In the genomic region with DNA sequence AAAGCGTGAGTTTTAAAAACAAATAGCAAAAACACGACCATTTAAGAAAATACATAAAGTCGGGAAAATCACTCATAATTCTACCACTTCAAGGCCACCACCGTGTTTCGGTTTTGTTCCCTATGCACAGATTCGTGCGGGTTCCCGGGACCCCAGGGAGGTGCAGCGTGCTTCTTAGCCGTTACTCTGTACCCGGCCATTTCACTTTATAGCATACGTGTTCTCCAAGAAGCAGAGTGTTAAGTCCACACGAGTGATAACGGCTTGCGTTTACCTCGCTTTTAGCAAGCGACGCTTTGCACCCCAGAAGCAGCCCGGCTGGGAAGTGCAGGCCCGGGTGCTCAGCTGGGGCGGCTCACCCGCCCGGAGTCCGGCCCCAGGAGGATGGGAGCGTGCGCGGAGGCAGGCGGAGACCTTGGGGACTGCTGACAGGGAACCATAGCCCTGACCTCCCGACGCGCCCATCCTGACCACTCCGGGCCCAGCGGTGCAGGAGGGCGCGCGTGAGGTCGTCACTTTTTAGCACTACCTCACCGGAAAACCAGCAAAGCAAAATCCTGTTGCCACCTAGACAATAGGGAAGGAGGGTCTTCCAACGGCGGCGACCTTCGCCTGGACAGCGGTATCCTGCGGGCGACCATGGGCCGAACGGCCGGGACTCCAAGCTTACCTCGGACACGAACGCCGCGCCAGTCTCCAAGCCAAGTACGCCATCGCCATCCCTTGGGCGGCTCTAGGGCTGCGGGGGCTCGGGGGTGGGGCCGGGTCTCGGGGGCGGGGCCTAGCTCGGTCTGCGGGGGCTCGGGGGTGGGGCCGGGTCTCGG, we compare ENCODE assay signal across 8 cellular contexts. TPM values are rescaled to one million over a fixed set of nuclear protein-coding genes. Genes with fewer than 3 reads are reported as not detected.
DNase-seq lines count a peak whose midpoint lies in the region; ATAC-seq and TF ChIP-seq lines count a peak whose summit lies in the region.

A gene with protein sequence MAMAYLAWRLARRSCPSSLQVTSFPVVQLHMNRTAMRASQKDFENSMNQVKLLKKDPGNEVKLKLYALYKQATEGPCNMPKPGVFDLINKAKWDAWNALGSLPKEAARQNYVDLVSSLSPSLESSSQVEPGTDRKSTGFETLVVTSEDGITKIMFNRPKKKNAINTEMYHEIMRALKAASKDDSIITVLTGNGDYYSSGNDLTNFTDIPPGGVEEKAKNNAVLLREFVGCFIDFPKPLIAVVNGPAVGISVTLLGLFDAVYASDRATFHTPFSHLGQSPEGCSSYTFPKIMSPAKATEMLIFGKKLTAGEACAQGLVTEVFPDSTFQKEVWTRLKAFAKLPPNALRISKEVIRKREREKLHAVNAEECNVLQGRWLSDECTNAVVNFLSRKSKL (minus strand): TSS at position 735 of the 824 bp plus-strand sequence. CDS start 15 bp downstream, at position 720.

- TF ChIP-seq POLR2A in GM18526 (IDR thresholded peaks at IDR 0.05; ENCODE audit: extremely low read depth, insufficient read length) = peak; percentile 33

- DNase-seq in NCI-H526 treated with DMSO at 0.1 percent for 48 hours (lab: John Stamatoyannopoulos, UW) (peak; percentile 80), epithelial cell of esophagus (ENCODE audit: low read depth) (peak; percentile 46), midbrain (lab: John Stamatoyannopoulos, UW) (peak; percentile 58)
- DNase-seq in activated CD8-positive, alpha-beta T cell treated with anti-CD3 and anti-CD28 coated beads for 36 hours = peak; percentile 67
- peak; percentile 68 for DNase-seq in stimulated activated CD8-positive, alpha-beta memory T cell treated with anti-CD3 and anti-CD28 coated beads, Interleukin-4, amount 100 ng/mL, for 48 hours

- peak within 1 kb of the TSS; percentile 87 for H2AFZ ChIP-seq in ACC112 (ENCODE audit: low read length, unreplicated experiment)

- H3K27me3 Mint-ChIP-seq in activated CD8-positive, alpha-beta T cell treated with anti-CD3 and anti-CD28 coated beads for 36 hours = no peaks in the 10 kb centered on the region

- CTCF ChIA-PET in activated CD8-positive, alpha-beta T cell treated with anti-CD3 and anti-CD28 coated beads for 36 hours (lab: Charles Lee) = interaction anchor here (0.7 to 5.7 kb wide), 5 partner anchors 10 to 114 kb away, joined by 3 to 46 read pairs (median 6); a partner anchor contains a TSS

- H3K4me1 Mint-ChIP-seq in activated CD8-positive, alpha-beta T cell treated with anti-CD3 and anti-CD28 coated beads for 36 hours (ENCODE audit: low read depth) = peaks cover 55% of the 10 kb centered on the region

- H3K27me3 ChIP-seq in ACC112 (ENCODE audit: insufficient read depth, low read length) = no peaks in the 10 kb centered on the region

- H3K79me2 ChIP-seq in ACC112 (ENCODE audit: control insufficient read depth, insufficient read depth, low read length, unreplicated experiment) = peaks cover 31% of the 10 kb centered on the region

- H3K36me3 Mint-ChIP-seq in activated CD8-positive, alpha-beta T cell treated with anti-CD3 and anti-CD28 coated beads for 36 hours (ENCODE audit: low read depth) = peaks cover 28% of the 10 kb centered on the region

- peak within 1 kb of the TSS; percentile 99 for H3K4me3 ChIP-seq in ACC112 (ENCODE audit: low read depth, low read length)
- H3K4me3 ChIP-seq in epithelial cell of esophagus (ENCODE audit: low read length) = peak within 1 kb of the TSS; percentile 63

- peak within 1 kb of the TSS; percentile 86 for H3K4me3 Mint-ChIP-seq in activated CD8-positive, alpha-beta T cell treated with anti-CD3 and anti-CD28 coated beads for 36 hours

- H3K27ac ChIP-seq in ACC112 (ENCODE audit: low read depth, low read length) = peak within 1 kb of the TSS; percentile 68

- POLR2A ChIA-PET in activated CD8-positive, alpha-beta T cell treated with anti-CD3 and anti-CD28 coated beads for 36 hours (lab: Charles Lee) = interaction anchor here (0.9 to 5.0 kb wide), 4 partner anchors 14 to 115 kb away, joined by 3 to 50 read pairs (median 5); a partner anchor contains a TSS

- intact Hi-C loops in activated CD8-positive, alpha-beta T cell treated with anti-CD3 and anti-CD28 coated beads for 36 hours (cut with micrococcal nuclease) = loop anchor here (5.0 kb wide), 2 partner anchors 73 to 118 kb away; no protein-coding TSS in a partner anchor

- no peak for TF ChIP-seq CTCF in activated CD8-positive, alpha-beta T cell treated with anti-CD3 and anti-CD28 coated beads for 36 hours (IDR thresholded peaks at IDR 0.05)
- TF ChIP-seq CTCF in epithelial cell of esophagus (IDR thresholded peaks at IDR 0.05; ENCODE audit: insufficient read depth, low read depth, low read length, missing control alignments) = no peak

- peaks cover 23% of the 10 kb centered on the region for H3K36me3 ChIP-seq in ACC112 (ENCODE audit: insufficient read depth, low read length)

- ATAC-seq in HG03066 (IDR thresholded peaks at IDR 0.05; ENCODE audit: low read depth, unreplicated experiment) = peak; percentile 51
- ATAC-seq in activated CD8-positive, alpha-beta T cell treated with anti-CD3 and anti-CD28 coated beads for 36 hours = peak; percentile 18

- H3K9me3 Mint-ChIP-seq in activated CD8-positive, alpha-beta T cell treated with anti-CD3 and anti-CD28 coated beads for 36 hours = peaks cover 6% of the 10 kb centered on the region

- peaks cover 17% of the 10 kb centered on the region for H3K4me1 ChIP-seq in ACC112 (ENCODE audit: control insufficient read depth, insufficient read depth, low read length, unreplicated experiment)

- H3K27ac Mint-ChIP-seq in activated CD8-positive, alpha-beta T cell treated with anti-CD3 and anti-CD28 coated beads for 36 hours = peak within 1 kb of the TSS; percentile 89

RNA-seq across cellular contexts. Expression of the gene that starts here (rescaled TPM):
- total RNA-seq in activated CD8-positive, alpha-beta T cell treated with anti-CD3 and anti-CD28 coated beads for 36 hours = 10 to 100 TPM; 58.8 to 59.9 TPM

Comparison
In these comparisons a context has a peak if more than half of its experiments do, and no peak if none do; other contexts are left out.
1. Peak in every context shown above with its lines: DNase-seq, ATAC-seq, H3K4me3 ChIP-seq and H3K27ac ChIP-seq.